ENCODE assay signal across 9 cellular contexts in the genomic region with DNA sequence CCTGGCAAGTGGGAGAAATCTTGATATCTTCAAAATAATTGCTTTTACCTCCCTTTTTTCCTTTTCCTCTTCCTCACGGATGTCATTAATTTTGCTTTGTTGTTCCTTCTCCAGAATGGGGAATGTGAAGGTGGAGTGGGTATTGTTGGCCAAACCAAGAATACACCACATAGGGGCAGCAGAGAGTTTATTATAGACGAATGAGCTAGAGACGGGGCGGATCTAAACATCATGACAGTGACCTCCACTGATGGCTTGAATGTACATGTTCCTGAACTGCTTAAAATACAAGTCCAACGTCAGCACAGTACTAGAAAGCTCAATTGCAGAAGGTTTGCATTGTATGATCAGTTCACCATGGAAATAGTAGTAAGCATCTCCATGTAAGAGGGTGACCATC.
DNase-seq lines count a peak whose midpoint lies in the region; ATAC-seq and TF ChIP-seq lines count a peak whose summit lies in the region.
"Had no signal": no experiment of that assay in that cellular context is flagged by ENCODE, and none has a peak within 500 bp of the region (broad histone marks: within the 10 kb centered on the region; RNA-seq: fewer than 3 reads in every experiment).

No MANE protein-coding gene starts in this region.

- peak; percentile 19 for DNase-seq in COLO668 (lab: John Stamatoyannopoulos, UW; ENCODE audit: unreplicated experiment)
- DNase-seq in NCI-H748 treated with DMSO at 0.1 percent for 48 hours (lab: John Stamatoyannopoulos, UW), result peak; percentile 36
- DNase-seq in foreskin keratinocyte, result peak in 1 of 2 donors; percentile 54
- no peak for DNase-seq in left colon
- DNase-seq in NCI-H2196 (lab: John Stamatoyannopoulos, UW; ENCODE audit: unreplicated experiment), result no peak
- no peak for DNase-seq in substantia nigra (lab: John Stamatoyannopoulos, UW)
- DNase-seq: stimulated activated CD4-positive, alpha-beta T cell treated with anti-CD3 and anti-CD28 coated beads, Interleukin-2, amount 100 ng/mL, for 24 hours had no signal

- peaks cover 27% of the 10 kb centered on the region for H3K4me1 ChIP-seq in foreskin keratinocyte

- peak; percentile 54 for ATAC-seq in GM21360 (IDR thresholded peaks at IDR 0.05; ENCODE audit: unreplicated experiment)
- ATAC-seq in foreskin keratinocyte, result peak; percentile 47
- ATAC-seq in left colon, result no peak
- no peak for ATAC-seq in HG03432 (IDR thresholded peaks at IDR 0.05; ENCODE audit: unreplicated experiment)

- TF ChIP-seq CTCF in foreskin keratinocyte (conservative IDR thresholded peaks at IDR 0.05), result peak; percentile 61

- H3K27ac ChIP-seq in foreskin keratinocyte (no peak overlapping the region), substantia nigra (ENCODE audit: low read depth, low read length, poor library complexity, severe bottlenecking) (no peak overlapping the region)

- intact Hi-C loops in left colon (cut with DNase I, micrococcal nuclease), result no loop called here

- no peaks in the 10 kb centered on the region for H3K27me3 ChIP-seq in foreskin keratinocyte

Comparison
In these comparisons a context has a peak if more than half of its experiments do, and no peak if none do; other contexts are left out.
1. DNase-seq: peak in COLO668 (single experiment) and NCI-H748 treated with DMSO at 0.1 percent for 48 hours (single experiment); none in left colon (0 of 2), NCI-H2196 (single experiment) and substantia nigra (0 of 49).
2. ATAC-seq: peak in GM21360 (single experiment) and foreskin keratinocyte (single experiment); none in left colon (single experiment) and HG03432 (single experiment).